ENCODE assay signal across 1 cellular context in the genomic region with DNA sequence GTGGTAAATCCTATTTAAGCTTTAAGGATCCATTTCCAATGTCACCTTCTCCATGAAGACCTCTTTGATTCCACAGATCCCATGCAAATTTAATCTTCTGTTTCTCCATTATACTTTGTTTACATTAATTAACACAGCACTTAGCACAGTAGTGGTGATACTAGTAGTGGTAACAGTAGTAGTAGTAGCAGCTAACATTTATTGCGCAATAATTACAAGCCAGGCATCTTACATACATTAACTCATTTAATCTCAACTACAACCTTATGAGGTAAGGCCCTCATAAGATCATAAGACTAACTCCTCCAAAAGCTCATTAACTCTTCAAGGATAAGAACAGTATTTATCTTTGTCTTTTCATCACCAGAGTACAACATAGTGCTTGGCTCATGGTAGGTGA.
TF ChIP-seq lines count a peak whose summit lies in the region.

No MANE protein-coding gene starts in this region.

TF ChIP-seq in WTC11, 78 proteins besides CTCF, POLR2A, EP300 and RAD21 (continued from another document):
- TF ChIP-seq, protein P1, sequence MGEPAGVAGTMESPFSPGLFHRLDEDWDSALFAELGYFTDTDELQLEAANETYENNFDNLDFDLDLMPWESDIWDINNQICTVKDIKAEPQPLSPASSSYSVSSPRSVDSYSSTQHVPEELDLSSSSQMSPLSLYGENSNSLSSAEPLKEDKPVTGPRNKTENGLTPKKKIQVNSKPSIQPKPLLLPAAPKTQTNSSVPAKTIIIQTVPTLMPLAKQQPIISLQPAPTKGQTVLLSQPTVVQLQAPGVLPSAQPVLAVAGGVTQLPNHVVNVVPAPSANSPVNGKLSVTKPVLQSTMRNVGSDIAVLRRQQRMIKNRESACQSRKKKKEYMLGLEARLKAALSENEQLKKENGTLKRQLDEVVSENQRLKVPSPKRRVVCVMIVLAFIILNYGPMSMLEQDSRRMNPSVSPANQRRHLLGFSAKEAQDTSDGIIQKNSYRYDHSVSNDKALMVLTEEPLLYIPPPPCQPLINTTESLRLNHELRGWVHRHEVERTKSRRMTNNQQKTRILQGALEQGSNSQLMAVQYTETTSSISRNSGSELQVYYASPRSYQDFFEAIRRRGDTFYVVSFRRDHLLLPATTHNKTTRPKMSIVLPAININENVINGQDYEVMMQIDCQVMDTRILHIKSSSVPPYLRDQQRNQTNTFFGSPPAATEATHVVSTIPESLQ (CRISPR knock-in tag; IDR thresholded peaks at IDR 0.05), result no peak
- TF ChIP-seq, protein P2, sequence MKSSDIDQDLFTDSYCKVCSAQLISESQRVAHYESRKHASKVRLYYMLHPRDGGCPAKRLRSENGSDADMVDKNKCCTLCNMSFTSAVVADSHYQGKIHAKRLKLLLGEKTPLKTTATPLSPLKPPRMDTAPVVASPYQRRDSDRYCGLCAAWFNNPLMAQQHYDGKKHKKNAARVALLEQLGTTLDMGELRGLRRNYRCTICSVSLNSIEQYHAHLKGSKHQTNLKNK (CRISPR knock-in tag; IDR thresholded peaks at IDR 0.05), result no peak
TF ChIP-seq in WTC11: peak in this region for 0.
